ENCODE assay signal across 16 cellular contexts in genomic region chr3:188174309-188175044, GRCh38. TPM values are rescaled to one million over a fixed set of nuclear protein-coding genes. Genes with fewer than 3 reads are reported as not detected.
DNase-seq lines count a peak whose midpoint lies in the region; ATAC-seq, FAIRE-seq and TF ChIP-seq lines count a peak whose summit lies in the region.
"Had no signal": no experiment of that assay in that cellular context is flagged by ENCODE, and none has a peak within 500 bp of the region (broad histone marks: within the 10 kb centered on the region; RNA-seq: fewer than 3 reads in every experiment).

No MANE protein-coding gene starts in this region.

- peaks cover 0 to 3% (median 2%) of the 10 kb centered on the region in 4 experiments; a peak in 3 of 7 replicates for H3K4me1 ChIP-seq in H1 (replicated peaks in 1 of 4; ENCODE audit: control insufficient read depth in 3 of 4, insufficient read depth in 4 of 4, low read length in 3 of 4)
- H3K4me1 ChIP-seq in stomach smooth muscle (ENCODE audit: control insufficient read depth, insufficient read depth, low read length) = peaks cover 67% of the 10 kb centered on the region

- TF ChIP-seq POLR2A in H1 (IDR thresholded peaks at IDR 0.05; ENCODE audit: control extremely low read depth in 1 of 2, low read depth in 2 of 2, low read length in 2 of 2) = no peak

- H3K56ac ChIP-seq in H1 (replicated peaks; ENCODE audit: insufficient read length, low read depth, low read length) = no peak overlapping the region

- H3K9me3 ChIP-seq in H1 (ENCODE audit: insufficient read depth in 2 of 2, low read depth in 1 of 2, low read length in 1 of 2) (no peaks in the 10 kb centered on the region), stomach smooth muscle (ENCODE audit: control insufficient read depth in 2 of 2, low read length in 2 of 2) (no peaks in the 10 kb centered on the region)

- H4K91ac ChIP-seq in H1 (replicated peaks; ENCODE audit: insufficient read length, low read length) = no peak overlapping the region

- intact Hi-C loops in activated CD8-positive, alpha-beta T cell treated with anti-CD3 and anti-CD28 coated beads for 36 hours (cut with micrococcal nuclease) = no loop called here

- H3K14ac ChIP-seq in H1 (ENCODE audit: insufficient read length) = no peak overlapping the region

- peaks cover 0 to 2% of the 10 kb centered on the region in 2 experiments for H4K20me1 ChIP-seq in H1 (replicated peaks in 1 of 2; ENCODE audit: control insufficient read depth in 1 of 2, insufficient read depth in 2 of 2, low read length in 2 of 2)

- H3K9ac ChIP-seq in H1 (replicated peaks in 1 of 4; ENCODE audit: extremely low read depth in 1 of 4, low read depth in 3 of 4, low read length in 3 of 4) = no peak overlapping the region
- no peak overlapping the region for H3K9ac ChIP-seq in stomach smooth muscle (ENCODE audit: low read length in 2 of 2)

- 0 out of 2 replicates have a peak overlapping the region, but pooled peaks have one; percentile 32 for H2AK5ac ChIP-seq in H1 (ENCODE audit: low read depth, low read length)

- no peak overlapping the region for H2AFZ ChIP-seq in H1 (ENCODE audit: low read length)

- TF ChIP-seq CTCF in activated CD8-positive, alpha-beta T cell treated with anti-CD3 and anti-CD28 coated beads for 36 hours (IDR thresholded peaks at IDR 0.05) = no peak
- TF ChIP-seq CTCF in H1 (IDR thresholded peaks at IDR 0.05; ENCODE audit: control extremely low read depth in 1 of 3, insufficient read depth in 1 of 3, low read depth in 1 of 3, low read length in 3 of 3) = no peak

- H3K18ac ChIP-seq in H1 (ENCODE audit: extremely low read depth, low read length) = no peak overlapping the region

- no peak overlapping the region for H4K5ac ChIP-seq in H1 (ENCODE audit: insufficient read length, low read depth, low read length)

- peaks cover 57% of the 10 kb centered on the region for H3K36me3 Mint-ChIP-seq in activated CD8-positive, alpha-beta T cell treated with anti-CD3 and anti-CD28 coated beads, Interleukin-2, amount 10 ng/mL, durations not matched to agents 7 days and 5 days (ENCODE audit: low read depth)
- no peaks in the 10 kb centered on the region for H3K36me3 Mint-ChIP-seq in activated CD8-positive, alpha-beta T cell treated with anti-CD3 and anti-CD28 coated beads for 36 hours (ENCODE audit: low read depth)

- no peak overlapping the region for H2BK120ac ChIP-seq in H1 (replicated peaks; ENCODE audit: low read depth, low read length)

- H3K27ac ChIP-seq in H1 (ENCODE audit: low read depth, low read length) (no peak overlapping the region), stomach smooth muscle (ENCODE audit: low read length) (peak overlapping the region; percentile 53)

- H3K9me3 Mint-ChIP-seq in activated CD8-positive, alpha-beta T cell treated with anti-CD3 and anti-CD28 coated beads, Interleukin-2, amount 10 ng/mL, durations not matched to agents 7 days and 5 days (ENCODE audit: insufficient read depth) = no peaks in the 10 kb centered on the region
- no peaks in the 10 kb centered on the region for H3K9me3 Mint-ChIP-seq in activated CD8-positive, alpha-beta T cell treated with anti-CD3 and anti-CD28 coated beads for 36 hours
- H3K9me3 Mint-ChIP-seq: activated T-cell treated with anti-CD3 and anti-CD28 coated beads, Interleukin-2, amount 50 U/mL, for 24 hours; effector memory CD8-positive, alpha-beta T cell had no signal

- peaks cover 6% of the 10 kb centered on the region; the same call in 1 of the 2 replicates for H3K79me1 ChIP-seq in H1 (ENCODE audit: low read depth, low read length)

- H2BK12ac ChIP-seq in H1 (ENCODE audit: low read depth, low read length) = no peak overlapping the region

- H3K4me3 Mint-ChIP-seq in activated CD8-positive, alpha-beta T cell treated with anti-CD3 and anti-CD28 coated beads, Interleukin-2, amount 10 ng/mL, durations not matched to agents 7 days and 5 days = no peak overlapping the region
- no peak overlapping the region for H3K4me3 Mint-ChIP-seq in activated CD8-positive, alpha-beta T cell treated with anti-CD3 and anti-CD28 coated beads for 36 hours
- H3K4me3 Mint-ChIP-seq: activated T-cell treated with anti-CD3 and anti-CD28 coated beads, Interleukin-2, amount 50 U/mL, for 24 hours; effector memory CD8-positive, alpha-beta T cell had no signal

- CTCF ChIA-PET in activated CD8-positive, alpha-beta T cell treated with anti-CD3 and anti-CD28 coated beads, Interleukin-2, amount 10 ng/mL, durations not matched to agents 7 days and 5 days (lab: Charles Lee) = no interaction called here
- CTCF ChIA-PET in activated CD8-positive, alpha-beta T cell treated with anti-CD3 and anti-CD28 coated beads for 36 hours (lab: Charles Lee) = no interaction called here
- CTCF ChIA-PET in H1 (lab: Charles Lee; ENCODE audit: partially characterized antibody) = interaction anchor here (1.2 to 2.2 kb wide), 2 partner anchors 32 to 434 kb away, joined by 3 to 9 read pairs; no protein-coding TSS in a partner anchor

- H3K23ac ChIP-seq in H1 (ENCODE audit: insufficient read length) = no peak overlapping the region

- no peaks in the 10 kb centered on the region for H3K27me3 Mint-ChIP-seq in activated CD8-positive, alpha-beta T cell treated with anti-CD3 and anti-CD28 coated beads, Interleukin-2, amount 10 ng/mL, durations not matched to agents 7 days and 5 days (ENCODE audit: low read depth)
- no peaks in the 10 kb centered on the region for H3K27me3 Mint-ChIP-seq in activated CD8-positive, alpha-beta T cell treated with anti-CD3 and anti-CD28 coated beads for 36 hours
- H3K27me3 Mint-ChIP-seq: activated T-cell treated with anti-CD3 and anti-CD28 coated beads, Interleukin-2, amount 50 U/mL, for 24 hours; effector memory CD8-positive, alpha-beta T cell had no signal

- no peak overlapping the region for H3K4me3 ChIP-seq in H1 (ENCODE audit: extremely low read depth in 1 of 4, insufficient read depth in 2 of 4, low read depth in 3 of 4, low read length in 4 of 4)
- no peak overlapping the region for H3K4me3 ChIP-seq in stomach smooth muscle (ENCODE audit: low read length in 2 of 2)

- peaks cover 64% of the 10 kb centered on the region for H3K4me1 Mint-ChIP-seq in activated CD8-positive, alpha-beta T cell treated with anti-CD3 and anti-CD28 coated beads, Interleukin-2, amount 10 ng/mL, durations not matched to agents 7 days and 5 days (ENCODE audit: low read depth)
- H3K4me1 Mint-ChIP-seq in activated CD8-positive, alpha-beta T cell treated with anti-CD3 and anti-CD28 coated beads for 36 hours (ENCODE audit: low read depth) = peaks cover 52% of the 10 kb centered on the region

- H3K4me2 ChIP-seq in H1 (ENCODE audit: insufficient read depth in 1 of 2, low read depth in 2 of 2, low read length in 2 of 2) = no peak overlapping the region

- H2BK5ac ChIP-seq in H1 (ENCODE audit: low read depth, low read length) = no peak overlapping the region

- H3K79me2 ChIP-seq in H1 (ENCODE audit: control insufficient read depth in 1 of 2, insufficient read depth in 2 of 2, low read length in 2 of 2) = peaks cover 0 to 45% of the 10 kb centered on the region in 2 experiments; a peak in 3 of 4 replicates

- H2BK15ac ChIP-seq in H1 (ENCODE audit: low read length) = no peak overlapping the region

- H3K36me3 ChIP-seq in H1 (ENCODE audit: control insufficient read depth in 2 of 4, insufficient read depth in 4 of 4, low read length in 3 of 4) = no peaks in the 10 kb centered on the region
- H3K36me3 ChIP-seq in stomach smooth muscle (ENCODE audit: control insufficient read depth in 2 of 2, insufficient read depth in 2 of 2, low read length in 2 of 2) = peaks cover 0 to 3% of the 10 kb centered on the region in 2 donors

- ATAC-seq in activated CD8-positive, alpha-beta T cell treated with anti-CD3 and anti-CD28 coated beads, Interleukin-2, amount 10 ng/mL, durations not matched to agents 7 days and 5 days = no peak
- ATAC-seq in activated CD8-positive, alpha-beta T cell treated with anti-CD3 and anti-CD28 coated beads for 36 hours = no peak
- no peak for ATAC-seq in HG03571 (IDR thresholded peaks at IDR 0.05; ENCODE audit: unreplicated experiment)
- ATAC-seq: activated CD4-positive, CD25-positive, alpha-beta regulatory T cell treated with anti-CD3 and anti-CD28 coated beads, Interleukin-2, amount 50 U/mL, for 24 hours; effector memory CD8-positive, alpha-beta T cell; HCT116; SK-N-SH treated with all-trans-retinoic acid at 6 μM for 48 hours had no signal

- no peak for FAIRE-seq in H1 (lab: Jason Lieb, UNC)

- no peak for TF ChIP-seq EP300 in H1 (IDR thresholded peaks at IDR 0.05; ENCODE audit: borderline replicate concordance in 1 of 2, low read depth in 2 of 2, low read length in 2 of 2)

- WGBS in H1 (ENCODE audit: extremely low coverage in 1 of 2, insufficient coverage in 1 of 2, insufficient read length in 1 of 2, insufficient replicate concordance in 2 of 2, low coverage in 1 of 2, low lambda C conversion rate in 2 of 2, missing lambda C conversion rate in 1 of 2), 2 experiments = 89% methylated on average over 9 of the region's 9 CpGs; no CpG with 5 or more reads in 1 of the 2 experiments

- no peak overlapping the region for H4K8ac ChIP-seq in H1 (ENCODE audit: extremely low read depth, insufficient read depth, low read length)

- no peaks in the 10 kb centered on the region for H3K23me2 ChIP-seq in H1 (ENCODE audit: low read depth, low read length)

- TF ChIP-seq RAD21 in H1 (IDR thresholded peaks at IDR 0.05 in 1 of 2, conservative IDR thresholded peaks at IDR 0.05 in 1 of 2; ENCODE audit: low read depth in 2 of 2, low read length in 2 of 2) = no peak

- H3K27me3 ChIP-seq in H1 (replicated peaks in 1 of 4; ENCODE audit: control insufficient read depth in 3 of 4, extremely low read depth in 1 of 4, insufficient read depth in 3 of 4, low read length in 3 of 4) (no peaks in the 10 kb centered on the region), stomach smooth muscle (ENCODE audit: control insufficient read depth in 1 of 2, insufficient read depth in 2 of 2, low read length in 2 of 2) (no peaks in the 10 kb centered on the region)

- H3K27ac Mint-ChIP-seq in activated CD8-positive, alpha-beta T cell treated with anti-CD3 and anti-CD28 coated beads, Interleukin-2, amount 10 ng/mL, durations not matched to agents 7 days and 5 days = peak overlapping the region; percentile 24
- no peak overlapping the region for H3K27ac Mint-ChIP-seq in activated CD8-positive, alpha-beta T cell treated with anti-CD3 and anti-CD28 coated beads for 36 hours

- POLR2A ChIA-PET in activated CD8-positive, alpha-beta T cell treated with anti-CD3 and anti-CD28 coated beads, Interleukin-2, amount 10 ng/mL, durations not matched to agents 7 days and 5 days (lab: Charles Lee) = interaction anchor here (0.9 kb wide), 1 partner anchor 432 kb away, joined by 3 read pairs; no protein-coding TSS in a partner anchor
- POLR2A ChIA-PET in activated CD8-positive, alpha-beta T cell treated with anti-CD3 and anti-CD28 coated beads for 36 hours (lab: Charles Lee) = no interaction called here
- POLR2A ChIA-PET in H1 (lab: Charles Lee; ENCODE audit: partially characterized antibody) = no interaction called here

- no peak for DNase-seq in activated CD8-positive, alpha-beta T cell treated with anti-CD3 and anti-CD28 coated beads, Interleukin-2, amount 10 ng/mL, durations not matched to agents 7 days and 5 days
- no peak for DNase-seq in activated CD8-positive, alpha-beta T cell treated with anti-CD3 and anti-CD28 coated beads for 36 hours
- DNase-seq in NCI-H2171 (lab: John Stamatoyannopoulos, UW) = peak; percentile 12
- no peak for DNase-seq in H1 (ENCODE audit: low read depth in 1 of 2, low spot score in 2 of 2)
- no peak for DNase-seq in stimulated activated naive CD4-positive, alpha-beta T cell treated with Interleukin-2 at 50 U/mL for 16 hours (lab: John Stamatoyannopoulos, UW)
- DNase-seq in HUDEP-2 (lab: John Stamatoyannopoulos, UW; ENCODE audit: unreplicated experiment in 76 of 76) = no peak
- DNase-seq: activated T-cell treated with anti-CD3 and anti-CD28 coated beads, Interleukin-2, amount 50 U/mL, for 24 hours; DMS79 treated with DMSO at 0.1 percent for 48 hours; effector memory CD8-positive, alpha-beta T cell; NCI-H524; nucleus accumbens had no signal

- H3K4ac ChIP-seq in H1 (replicated peaks; ENCODE audit: insufficient read length, low read depth, low read length) = no peak overlapping the region

- H2BK20ac ChIP-seq in H1 (ENCODE audit: low read length) = no peak overlapping the region

RNA-seq across cellular contexts. Expression of gene LPP, which starts 20.5 kb away (rescaled TPM):
- total RNA-seq in activated CD8-positive, alpha-beta T cell treated with anti-CD3 and anti-CD28 coated beads, Interleukin-2, amount 10 ng/mL, durations not matched to agents 7 days and 5 days = 10 to 100 TPM; 51.3 to 58.9 TPM
- 10 to 100 TPM; 16.4 to 22.6 TPM for total RNA-seq in activated CD8-positive, alpha-beta T cell treated with anti-CD3 and anti-CD28 coated beads for 36 hours
- total RNA-seq in H1 (2021; fragmentation: NEBNext Ultra II Directional; extraction: Animal tissue kit (Norgen Biotek cat#: 25700)) = 53.3 and 60.2 TPM in 2 replicates
- polyA plus RNA-seq in H1 (2011; rRNA removed) = 10.0 and 12.1 TPM in 2 replicates
- polyA plus RNA-seq in H1 (2011; cell fraction: cytosol; rRNA removed) = 6.2 TPM
- polyA plus RNA-seq in H1 (2011; cell fraction: nucleus; rRNA removed) = 78.5 TPM
- 6.5 to 12.8 TPM (median 11.1 TPM) in 4 replicates for polyA plus RNA-seq in H1 (2012, experiment 1 of 2)
- 1.8 TPM for polyA plus RNA-seq in H1 (2012, experiment 2 of 2)
- polyA plus RNA-seq in H1 (2013, experiment 1 of 2) = 17.2 TPM
- polyA plus RNA-seq in H1 (2013, experiment 2 of 2) = 12.6 TPM
- 222 and 238 TPM in 2 replicates for polyA minus RNA-seq in H1 (2011; rRNA and poly(A)+ RNA removed)
- 46.1 TPM for polyA minus RNA-seq in H1 (2011; cell fraction: cytosol; rRNA and poly(A)+ RNA removed)
- polyA minus RNA-seq in H1 (2011; cell fraction: nucleus; rRNA and poly(A)+ RNA removed) = 162 TPM
